8 cellular contexts compared by ENCODE assay signal in genomic region chr1:26234644-26235384, GRCh38. TPM values are rescaled to one million over a fixed set of nuclear protein-coding genes. Genes with fewer than 3 reads are reported as not detected.
A peak's percentile ranks its signal among the peaks of the same experiment; 100 is the strongest.
DNase-seq lines count a peak whose midpoint lies in the region; ATAC-seq and TF ChIP-seq lines count a peak whose summit lies in the region.

No MANE protein-coding gene starts in this region.

- H3K9me3 ChIP-seq in OCI-LY1 (ENCODE audit: low read length) (no peaks in the 10 kb centered on the region), mammary epithelial cell (replicated peaks; ENCODE audit: insufficient read depth, low read length) (no peaks in the 10 kb centered on the region), subcutaneous abdominal adipose tissue (ENCODE audit: control insufficient read depth in 5 of 5, low read length in 5 of 5) (no peaks in the 10 kb centered on the region)

- H3K4me1 Mint-ChIP-seq in Calu3 (ENCODE audit: low read depth, unreplicated experiment): peaks cover 33% of the 10 kb centered on the region

- H3K4me1 ChIP-seq in OCI-LY1 (ENCODE audit: insufficient read depth, low read length, severe bottlenecking) (peaks cover 31% of the 10 kb centered on the region), mammary epithelial cell (ENCODE audit: insufficient read depth, low read length) (peaks cover 16% of the 10 kb centered on the region), subcutaneous abdominal adipose tissue (ENCODE audit: control insufficient read depth in 5 of 5, insufficient read depth in 5 of 5, low read length in 5 of 5) (peaks cover 0 to 16% (median 14%) of the 10 kb centered on the region in 5 donors)

- H4K20me1 ChIP-seq in OCI-LY1 (ENCODE audit: insufficient read depth, low read length): no peaks in the 10 kb centered on the region
- H4K20me1 ChIP-seq in mammary epithelial cell (ENCODE audit: insufficient read depth, low read length): no peaks in the 10 kb centered on the region

- H3K27ac Mint-ChIP-seq in Calu3 (ENCODE audit: unreplicated experiment): peak overlapping the region; percentile 92

- H3K4me3 ChIP-seq in OCI-LY1 (ENCODE audit: low read depth, low read length, poor library complexity, severe bottlenecking) (peak overlapping the region; percentile 87), mammary epithelial cell (replicated peaks in 1 of 3; ENCODE audit: insufficient read depth in 1 of 3, low read depth in 2 of 3, low read length in 3 of 3) (peak overlapping the region; percentile 79 to 97 (median 87)), subcutaneous abdominal adipose tissue (ENCODE audit: low read depth in 1 of 5, low read length in 5 of 5) (peak overlapping the region; percentile 85 to 96 (median 95))

- peak; percentile 7 for ATAC-seq in GM21528 (IDR thresholded peaks at IDR 0.05; ENCODE audit: low FRiP score, unreplicated experiment)
- peak; percentile 3 for ATAC-seq in left lobe of liver

- no peaks in the 10 kb centered on the region for H3K27me3 Mint-ChIP-seq in Calu3 (ENCODE audit: unreplicated experiment)

- TF ChIP-seq CTCF in Calu3 (IDR thresholded peaks at IDR 0.05; ENCODE audit: unreplicated experiment) (no peak), OCI-LY1 (IDR thresholded peaks at IDR 0.05; ENCODE audit: low read length) (peak; percentile 49), mammary epithelial cell (conservative IDR thresholded peaks at IDR 0.05 in 1 of 2, IDR thresholded peaks at IDR 0.05 in 1 of 2; ENCODE audit: extremely low read depth in 1 of 2, insufficient read depth in 1 of 2, low read depth in 1 of 2, low read length in 2 of 2) (peak in 1 of 2 donors; percentile 25)

- no peaks in the 10 kb centered on the region for H3K9me3 Mint-ChIP-seq in Calu3 (ENCODE audit: low read depth, unreplicated experiment)

- H3K27me3 ChIP-seq in OCI-LY1 (ENCODE audit: insufficient read depth, low read length): no peaks in the 10 kb centered on the region
- no peaks in the 10 kb centered on the region for H3K27me3 ChIP-seq in mammary epithelial cell (ENCODE audit: insufficient read depth, low read length)
- no peaks in the 10 kb centered on the region for H3K27me3 ChIP-seq in subcutaneous abdominal adipose tissue (ENCODE audit: control insufficient read depth in 5 of 5, insufficient read depth in 4 of 5, low read length in 5 of 5)

- WGBS in mammary epithelial cell (ENCODE audit: low coverage, missing lambda C conversion rate): 2% methylated on average over 27 of the region's 30 CpGs

- H3F3A ChIP-seq in OCI-LY1 (ENCODE audit: insufficient read depth, low read length): no peaks in the 10 kb centered on the region

- H3K9ac ChIP-seq in OCI-LY1 (ENCODE audit: low read length): peak overlapping the region; percentile 92
- H3K9ac ChIP-seq in mammary epithelial cell (ENCODE audit: insufficient read depth, low read length): peak overlapping the region; percentile 77
- H3K9ac ChIP-seq in subcutaneous abdominal adipose tissue (ENCODE audit: low read length in 5 of 5): peak overlapping the region; percentile 86 to 98 (median 89)

- peaks cover 54% of the 10 kb centered on the region for H3K79me2 ChIP-seq in OCI-LY1 (ENCODE audit: insufficient read depth, low read length)
- H3K79me2 ChIP-seq in mammary epithelial cell (ENCODE audit: insufficient read depth, low read length): peaks cover 56% of the 10 kb centered on the region

- dilution Hi-C loops in mammary epithelial cell (cut with HindIII; ENCODE audit: low sequenced_read_pairs): no loop called here

- in situ Hi-C loops in mammary epithelial cell (cut with MboI; ENCODE audit: low sequenced_read_pairs in 2 of 2): loop anchor here in 1 of 2 donors (5.0 kb wide), 1 partner anchor 63 kb away; the partner anchor contains the start of gene ZNF593OS

- BruUV-seq in Calu3 (replicated peaks; lab: Mats Ljungman, UMichigan) (TSS peak; percentile 28), mammary epithelial cell (replicated peaks; lab: Mats Ljungman, UMichigan) (no TSS peak)

- H3K4me2 ChIP-seq in OCI-LY1 (ENCODE audit: low read length) (peak overlapping the region; percentile 99), mammary epithelial cell (ENCODE audit: insufficient read depth, low read depth, low read length) (peak overlapping the region; percentile 84)

- no peak overlapping the region for H2AFZ ChIP-seq in OCI-LY1 (ENCODE audit: low read length)
- H2AFZ ChIP-seq in mammary epithelial cell (ENCODE audit: low read depth, low read length): peak overlapping the region; percentile 94

- peak overlapping the region; percentile 93 for H3K4me3 Mint-ChIP-seq in Calu3 (ENCODE audit: low read depth, unreplicated experiment)

- H3K27ac ChIP-seq in OCI-LY1 (ENCODE audit: low read depth, low read length, poor library complexity, severe bottlenecking) (peak overlapping the region; percentile 63), mammary epithelial cell (ENCODE audit: insufficient read depth, low read depth, low read length) (peak overlapping the region; percentile 66), subcutaneous abdominal adipose tissue (ENCODE audit: low read depth, low read length) (peak overlapping the region; percentile 84)

- H3K9me2 ChIP-seq in OCI-LY1 (ENCODE audit: low read depth, low read length): no peaks in the 10 kb centered on the region

- intact Hi-C loops in Calu3 (cut with micrococcal nuclease; ENCODE audit: unreplicated experiment) (no loop called here), mammary epithelial cell (cut with micrococcal nuclease) (loop anchor here (1.0 to 5.0 kb wide), 3 partner anchors 66 to 198 kb away; partner anchors contain the start of genes PDIK1L and ZNF593)

- H3K36me3 ChIP-seq in OCI-LY1 (ENCODE audit: insufficient read depth, low read length) (peaks cover 18% of the 10 kb centered on the region), mammary epithelial cell (ENCODE audit: insufficient read depth, low read length) (no peaks in the 10 kb centered on the region), subcutaneous abdominal adipose tissue (ENCODE audit: control insufficient read depth in 5 of 5, insufficient read depth in 5 of 5, low read length in 5 of 5) (no peaks in the 10 kb centered on the region)

- DNase-seq in Calu3 (peak; percentile 11), mammary epithelial cell (peak; percentile 29), left lobe of liver (ENCODE audit: low spot score) (no peak), superior temporal gyrus (ENCODE audit: extremely low spot score) (no peak)
- no peak for DNase-seq in activated effector memory CD4-positive, alpha-beta T cell treated with anti-CD3 and anti-CD28 coated beads, Interleukin-2, amount 50 U/mL, for 16 hours

- CTCF ChIA-PET in Calu3 (lab: Charles Lee): interaction anchor here (0.8 to 2.1 kb wide), 9 partner anchors 11 to 198 kb away, joined by 3 to 20 read pairs (median 4); partner anchors contain the start of genes CATSPER4, CNKSR1 and ZNF593
- CTCF ChIA-PET in mammary epithelial cell (lab: Charles Lee; ENCODE audit: low non-redundant PET): interaction anchor here (0.6 to 1.3 kb wide), 9 partner anchors 31 to 151 kb away, joined by 3 to 10 read pairs (median 4); partner anchors contain the start of genes CNKSR1 and ZNF593

- H3K36me3 Mint-ChIP-seq in Calu3 (ENCODE audit: insufficient read depth, unreplicated experiment): peaks cover 23% of the 10 kb centered on the region

RNA-seq across cellular contexts. Expression of gene CEP85, which starts 0.8 kb away (rescaled TPM):
- total RNA-seq in Calu3 (2022) (19.9 and 24.6 TPM in 2 replicates), mammary epithelial cell (10 to 100 TPM; 14.3 to 16.9 TPM), left lobe of liver (5.5 TPM)
- polyA plus RNA-seq in mammary epithelial cell: 16.7 TPM
- polyA minus RNA-seq in mammary epithelial cell: 26.8 TPM

RNA-seq across cellular contexts. Expression of gene CATSPER4, which starts 44.4 kb away (rescaled TPM):
- total RNA-seq in Calu3 (2022) (not detected in 2 replicates), mammary epithelial cell (not detected), left lobe of liver (not detected)
- polyA plus RNA-seq in mammary epithelial cell: not detected
- polyA minus RNA-seq in mammary epithelial cell: not detected

RNA-seq across cellular contexts. Expression of gene SH3BGRL3, which starts 45.1 kb away (rescaled TPM):
- total RNA-seq in Calu3 (2022): 74.6 and 107 TPM in 2 replicates
- total RNA-seq in mammary epithelial cell: 100 to 1,000 TPM in 1 of 2 donors, 10 to 100 TPM in 1; 15.8 to 497 TPM
- 235 TPM for polyA plus RNA-seq in mammary epithelial cell
- polyA minus RNA-seq in mammary epithelial cell: 653 TPM
- total RNA-seq in left lobe of liver: 31.5 TPM

RNA-seq across cellular contexts. Expression of gene CNKSR1, which starts 57.5 kb away (rescaled TPM):
- 28.1 and 30.6 TPM in 2 replicates for total RNA-seq in Calu3 (2022)
- 10 to 100 TPM; 26.0 to 38.2 TPM for total RNA-seq in mammary epithelial cell
- polyA plus RNA-seq in mammary epithelial cell: 20.8 TPM
- 67.1 TPM for polyA minus RNA-seq in mammary epithelial cell
- 0.63 TPM for total RNA-seq in left lobe of liver

Comparison
In these comparisons a context has a peak if more than half of its experiments do, and no peak if none do; other contexts are left out.
1. DNase-seq: peak in Calu3 (single experiment) and mammary epithelial cell (single experiment); none in left lobe of liver (single experiment), superior temporal gyrus (single experiment) and activated effector memory CD4-positive, alpha-beta T cell treated with anti-CD3 and anti-CD28 coated beads, Interleukin-2, amount 50 U/mL, for 16 hours (single experiment).
2. Peak in every context shown above with its lines, with median percentiles within 50 percentile points of each other: H3K27ac ChIP-seq, H3K4me3 ChIP-seq and H3K9ac ChIP-seq.